In genomic region chr3:57583544-57583943, GRCh38 we compare ENCODE assay signal across 2 cellular contexts.
TF ChIP-seq lines count a peak whose summit lies in the region.

No MANE protein-coding gene starts in this region.

TF ChIP-seq in IMR-90, 13 proteins besides CTCF, POLR2A, EP300 and RAD21:
- TF ChIP-seq FOS (IDR thresholded peaks at IDR 0.05; ENCODE audit: low read depth, low read length) = no peak
- TF ChIP-seq ELK1 (IDR thresholded peaks at IDR 0.05; ENCODE audit: borderline replicate concordance, low read depth, low read length) = no peak
- TF ChIP-seq MAZ (IDR thresholded peaks at IDR 0.05; ENCODE audit: borderline replicate concordance, low read depth, low read length) = no peak
- no peak for TF ChIP-seq SMC3 (IDR thresholded peaks at IDR 0.05; ENCODE audit: low read depth, low read length)
- TF ChIP-seq MAFK (IDR thresholded peaks at IDR 0.05; ENCODE audit: low read depth, low read length) = no peak

TF ChIP-seq in GM12891, 5 proteins besides CTCF, POLR2A, EP300 and RAD21:
- TF ChIP-seq TAF1 (IDR thresholded peaks at IDR 0.05; ENCODE audit: low read depth, low read length) (no peak), POLR2AphosphoS5 (IDR thresholded peaks at IDR 0.05; ENCODE audit: low read depth, low read length) (no peak), SPI1 (IDR thresholded peaks at IDR 0.05; ENCODE audit: low read depth, low read length) (no peak), POU2F2 (IDR thresholded peaks at IDR 0.05; ENCODE audit: low read depth, low read length) (no peak), PAX5 (IDR thresholded peaks at IDR 0.05; ENCODE audit: insufficient read depth, low read length, severe bottlenecking) (no peak)
